8 cellular contexts compared by ENCODE assay signal in the genomic region with DNA sequence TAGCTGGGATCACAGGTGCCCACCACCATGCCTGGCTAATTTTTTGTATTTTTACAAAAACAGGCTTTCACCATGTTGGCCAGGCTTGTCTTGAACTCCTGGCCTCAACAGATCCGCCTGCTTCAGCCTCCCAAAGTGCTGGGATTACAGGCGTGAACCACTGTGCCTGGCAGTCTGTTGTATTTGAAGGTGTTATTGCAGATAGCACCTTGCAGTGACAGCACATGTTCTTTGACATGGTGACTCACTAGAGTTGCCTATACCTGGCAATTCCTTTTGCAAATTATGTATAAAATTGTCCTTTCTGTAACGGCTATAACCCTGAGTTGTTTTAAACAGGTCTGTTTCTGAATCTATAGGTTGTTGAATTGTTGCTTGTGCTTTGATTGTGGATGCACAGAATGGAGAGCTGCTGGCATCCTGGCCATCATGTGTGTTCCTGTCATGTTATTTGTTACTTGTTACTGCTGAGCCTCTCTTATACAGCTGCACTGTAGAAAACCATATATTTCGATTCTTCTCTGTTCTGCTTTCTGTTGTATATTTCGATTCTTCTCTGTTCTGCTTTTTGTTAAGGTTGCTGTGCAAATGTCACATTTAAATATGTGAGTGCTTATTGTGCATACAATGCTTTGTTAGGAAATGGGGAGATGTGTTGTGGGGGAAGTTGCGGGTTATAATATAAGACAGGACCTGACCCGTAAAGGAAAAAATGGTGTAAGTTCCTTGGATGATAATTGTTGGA. TPM values are rescaled to one million over a fixed set of nuclear protein-coding genes. Genes with fewer than 3 reads are reported as not detected.
A peak's percentile ranks its signal among the peaks of the same experiment; 100 is the strongest.
DNase-seq lines count a peak whose midpoint lies in the region; ATAC-seq, FAIRE-seq and TF ChIP-seq lines count a peak whose summit lies in the region.

No MANE protein-coding gene starts in this region.

- WGBS in neuronal stem cell (ENCODE audit: extremely low coverage in 2 of 2, insufficient read length in 2 of 2, insufficient replicate concordance in 1 of 2), 2 donors, result no CpG with 5 or more reads among the region's 7 CpGs

- H3K14ac ChIP-seq in neuronal stem cell (ENCODE audit: low read length), result no peak overlapping the region

- H3K27ac ChIP-seq in GM23338 (ENCODE audit: low read depth) (0 out of 2 replicates have a peak overlapping the region, but pooled peaks have one; percentile 39), keratinocyte (ENCODE audit: control insufficient read depth, insufficient read depth, low read length) (peak overlapping the region; percentile 68), neuronal stem cell (replicated peaks; ENCODE audit: low read length) (no peak overlapping the region)

- H3K79me1 ChIP-seq in neuronal stem cell (ENCODE audit: low read depth, low read length), result peaks cover 1% of the 10 kb centered on the region

- H3K4ac ChIP-seq in neuronal stem cell (ENCODE audit: low read length), result no peak overlapping the region

- no peak overlapping the region for H2AK5ac ChIP-seq in neuronal stem cell (ENCODE audit: low read depth, low read length)

- H2BK120ac ChIP-seq in neuronal stem cell (ENCODE audit: low read depth, low read length), result no peak overlapping the region

- DNase-seq in GM23338 (ENCODE audit: low spot score), result no peak
- peak; percentile 35 to 80 for DNase-seq in NOMO-1 (lab: John Stamatoyannopoulos, UW; ENCODE audit: unreplicated experiment in 2 of 2)
- DNase-seq in keratinocyte (ENCODE audit: low read depth, low spot score), result no peak
- no peak for DNase-seq in neuronal stem cell (ENCODE audit: low spot score)
- DNase-seq in stimulated activated CD8-positive, alpha-beta memory T cell treated with anti-CD3 and anti-CD28 coated beads, Interleukin-4, amount 100 ng/mL, for 48 hours, result no peak
- DNase-seq in glomerular visceral epithelial cell (ENCODE audit: extremely low spot score), result no peak
- no peak for DNase-seq in GM19238 (ENCODE audit: insufficient read length, low spot score)

- no peak overlapping the region for H2BK5ac ChIP-seq in neuronal stem cell (ENCODE audit: low read length)

- H3K9me2 ChIP-seq in GM23338 (ENCODE audit: insufficient read depth), result no peaks in the 10 kb centered on the region

- dilution Hi-C loops in keratinocyte (cut with MboI; ENCODE audit: extremely low pct_ligation_motif_present, low sequenced_read_pairs), result no loop called here

- H4K8ac ChIP-seq in neuronal stem cell (ENCODE audit: low read depth, low read length), result no peak overlapping the region

- H3K27ac Mint-ChIP-seq in GM23338, result peak overlapping the region; percentile 82

- H3K4me3 Mint-ChIP-seq in GM23338, result peak overlapping the region; percentile 26

- H3K18ac ChIP-seq in neuronal stem cell (ENCODE audit: low read length), result no peak overlapping the region

- H3K36me3 Mint-ChIP-seq in GM23338 (ENCODE audit: low read depth), result peaks cover 57% of the 10 kb centered on the region

- no peak for FAIRE-seq in keratinocyte (lab: Jason Lieb, UNC)

- H4K91ac ChIP-seq in neuronal stem cell (ENCODE audit: low read depth, low read length, poor library complexity), result no peak overlapping the region

- H3K4me1 ChIP-seq in GM23338 (ENCODE audit: insufficient read depth) (peaks cover 20% of the 10 kb centered on the region), keratinocyte (ENCODE audit: control insufficient read depth, extremely low read depth, insufficient read depth, low read length) (peaks cover 45% of the 10 kb centered on the region), neuronal stem cell (ENCODE audit: control insufficient read depth in 2 of 2, insufficient read depth in 1 of 2, low read depth in 1 of 2, low read length in 2 of 2) (no peaks in the 10 kb centered on the region)

- H3K79me2 ChIP-seq in GM23338 (replicated peaks; ENCODE audit: insufficient read depth) (peaks cover 98% of the 10 kb centered on the region), keratinocyte (ENCODE audit: control insufficient read depth, insufficient read depth, low read length) (peaks cover 82% of the 10 kb centered on the region)

- no peak overlapping the region for H2BK12ac ChIP-seq in neuronal stem cell (ENCODE audit: low read length)

- no peaks in the 10 kb centered on the region for H3K9me1 ChIP-seq in keratinocyte (ENCODE audit: control insufficient read depth, extremely low read depth, insufficient read depth, low read length)

- H2BK15ac ChIP-seq in neuronal stem cell (ENCODE audit: low read length), result no peak overlapping the region

- H2AFZ ChIP-seq in GM23338, result no peak overlapping the region
- H2AFZ ChIP-seq in keratinocyte (ENCODE audit: control insufficient read depth, low read length), result no peak overlapping the region
- H2AFZ ChIP-seq in neuronal stem cell (ENCODE audit: low read length), result no peak overlapping the region

- peaks cover 50% of the 10 kb centered on the region for H4K20me1 ChIP-seq in GM23338 (replicated peaks; ENCODE audit: insufficient read depth)
- H4K20me1 ChIP-seq in keratinocyte (ENCODE audit: control insufficient read depth, extremely low read depth, insufficient read depth, low read length), result peaks cover 18% of the 10 kb centered on the region

- H3K27me3 ChIP-seq in GM23338 (ENCODE audit: insufficient read depth) (no peaks in the 10 kb centered on the region), keratinocyte (ENCODE audit: control insufficient read depth, extremely low read depth, insufficient read depth, low read length) (no peaks in the 10 kb centered on the region), neuronal stem cell (ENCODE audit: control insufficient read depth in 3 of 3, insufficient read depth in 3 of 3, low read depth in 1 of 3, low read length in 3 of 3) (no peaks in the 10 kb centered on the region)

- peaks cover 20% of the 10 kb centered on the region; the same call in 1 of the 2 replicates for H3K36me3 ChIP-seq in GM23338 (ENCODE audit: insufficient read depth)
- peaks cover 2 to 16% of the 10 kb centered on the region in 2 experiments for H3K36me3 ChIP-seq in keratinocyte (ENCODE audit: control insufficient read depth in 2 of 2, extremely low read depth in 1 of 2, insufficient read depth in 2 of 2, low read length in 2 of 2)
- peaks cover 3 to 74% of the 10 kb centered on the region in 2 donors for H3K36me3 ChIP-seq in neuronal stem cell (replicated peaks in 1 of 2; ENCODE audit: control insufficient read depth in 2 of 2, insufficient read depth in 2 of 2, low read length in 2 of 2)

- peaks cover 39% of the 10 kb centered on the region for H3K4me1 Mint-ChIP-seq in GM23338

- no peaks in the 10 kb centered on the region for H3K9me3 Mint-ChIP-seq in GM23338

- H3K9me3 ChIP-seq in keratinocyte (ENCODE audit: control insufficient read depth, low read depth, low read length) (no peaks in the 10 kb centered on the region), neuronal stem cell (replicated peaks in 1 of 2; ENCODE audit: control insufficient read depth in 2 of 2, insufficient read depth in 1 of 2, low read depth in 1 of 2, low read length in 2 of 2) (no peaks in the 10 kb centered on the region)

- no peaks in the 10 kb centered on the region for H3F3A ChIP-seq in GM23338 (replicated peaks; ENCODE audit: low read depth)

- H3K27me3 Mint-ChIP-seq in GM23338 (ENCODE audit: insufficient read depth, low read depth, poor library complexity), result peaks cover 1% of the 10 kb centered on the region

- ATAC-seq in GM18519 (IDR thresholded peaks at IDR 0.05; ENCODE audit: low FRiP score, unreplicated experiment), result peak; percentile 89
- ATAC-seq in GM23338, result no peak

- H3K4me2 ChIP-seq in GM23338, result peak overlapping the region; percentile 65
- peak overlapping the region; percentile 66 for H3K4me2 ChIP-seq in keratinocyte (ENCODE audit: control insufficient read depth, extremely low read depth, insufficient read depth, low read depth, low read length)
- no peak overlapping the region for H3K4me2 ChIP-seq in neuronal stem cell (ENCODE audit: insufficient read depth, low read length, poor library complexity, severe bottlenecking)

- H3K4me3 ChIP-seq in GM23338 (peak overlapping the region; percentile 32; the same call in 1 of the 2 replicates), keratinocyte (ENCODE audit: control insufficient read depth in 2 of 3, extremely low read depth in 1 of 3, insufficient read depth in 2 of 3, low read depth in 1 of 3, low read length in 3 of 3) (peak overlapping the region in 2 of 3 experiments; percentile 18 to 26), neuronal stem cell (ENCODE audit: low read length in 2 of 2) (no peak overlapping the region)

- no peak overlapping the region for H3K23ac ChIP-seq in neuronal stem cell (ENCODE audit: low read depth, low read length, poor library complexity)

- no peak for TF ChIP-seq CTCF in GM23338 (conservative IDR thresholded peaks at IDR 0.05; ENCODE audit: low read depth in 2 of 2)
- no peak for TF ChIP-seq CTCF in keratinocyte (optimal IDR thresholded peaks at IDR 0.05 in 1 of 3, IDR thresholded peaks at IDR 0.05 in 1 of 3, conservative IDR thresholded peaks at IDR 0.05 in 1 of 3; ENCODE audit: extremely low read depth in 1 of 3, insufficient read depth in 2 of 3, low read length in 3 of 3)

- H3K9ac ChIP-seq in keratinocyte (ENCODE audit: control insufficient read depth, extremely low read depth, insufficient read depth, low read length) (no peak overlapping the region), neuronal stem cell (ENCODE audit: low read depth, low read length, poor library complexity) (no peak overlapping the region)

RNA-seq across cellular contexts. Expression of a gene that starts 8.1 kb away (rescaled TPM):
- 128 and 163 TPM in 2 replicates for total RNA-seq in GM23338 (2014; rRNA removed; shearing (Covaris generic))
- polyA plus RNA-seq in GM23338 (2016; fragmentation: Nextera tagmentation; extraction: Ambion mirVana) (35.5 and 43.3 TPM in 2 replicates), keratinocyte (58.7 to 155 TPM (median 136 TPM) in 3 replicates)
- polyA plus RNA-seq in keratinocyte (2011; ENCODE audit: low read depth), result 48.0 TPM
- 15.7 and 24.9 TPM in 2 replicates for polyA plus RNA-seq in keratinocyte (2011; cell fraction: cytosol; rRNA removed)
- 614 and 740 TPM in 2 replicates for polyA plus RNA-seq in keratinocyte (2011; cell fraction: nucleus; rRNA removed)
- 26.0 and 51.9 TPM in 2 replicates for polyA plus RNA-seq in keratinocyte (2012; ENCODE audit: low replicate concordance)
- 76.4 to 263 TPM (median 169 TPM) in 3 replicates for polyA minus RNA-seq in keratinocyte
- 34.5 TPM for polyA minus RNA-seq in keratinocyte (2011; cell fraction: cytosol; rRNA and poly(A)+ RNA removed)
- polyA minus RNA-seq in keratinocyte (2011; cell fraction: nucleus; rRNA and poly(A)+ RNA removed), result 160 and 266 TPM in 2 replicates
- polyA plus RNA-seq in neuronal stem cell (2013, experiment 1 of 2), result 80.0 TPM
- polyA plus RNA-seq in neuronal stem cell (2013, experiment 2 of 2), result 80.3 TPM

RNA-seq across cellular contexts. Expression of a gene that starts 37.3 kb away (rescaled TPM):
- 1.5 and 2.7 TPM in 2 replicates for total RNA-seq in GM23338 (2014; rRNA removed; shearing (Covaris generic))
- polyA plus RNA-seq in GM23338 (2016; fragmentation: Nextera tagmentation; extraction: Ambion mirVana) (0.63 and 1.2 TPM in 2 replicates), keratinocyte (0.46 to 1.2 TPM (median 1.0 TPM) in 3 replicates)
- 6.2 TPM for polyA plus RNA-seq in keratinocyte (2011; ENCODE audit: low read depth)
- 0.14 and 0.23 TPM in 2 replicates for polyA plus RNA-seq in keratinocyte (2011; cell fraction: cytosol; rRNA removed)
- polyA plus RNA-seq in keratinocyte (2011; cell fraction: nucleus; rRNA removed), result 3.7 and 4.7 TPM in 2 replicates
- polyA plus RNA-seq in keratinocyte (2012; ENCODE audit: low replicate concordance), result 0.29 and 3.1 TPM in 2 replicates
- polyA minus RNA-seq in keratinocyte, result 0.92 to 2.2 TPM in 2 of 3 replicates, not detected in the other
- not detected for polyA minus RNA-seq in keratinocyte (2011; cell fraction: cytosol; rRNA and poly(A)+ RNA removed)
- 0.63 and 2.2 TPM in 2 replicates for polyA minus RNA-seq in keratinocyte (2011; cell fraction: nucleus; rRNA and poly(A)+ RNA removed)
- polyA plus RNA-seq in neuronal stem cell (2013, experiment 1 of 2), result 0.31 TPM
- 0.22 TPM for polyA plus RNA-seq in neuronal stem cell (2013, experiment 2 of 2)

Comparison
In these comparisons a context has a peak if more than half of its experiments do, and no peak if none do; other contexts are left out.
1. DNase-seq: peak in NOMO-1 (2 of 2); none in GM23338 (single experiment), keratinocyte (single experiment), neuronal stem cell (single experiment), stimulated activated CD8-positive, alpha-beta memory T cell treated with anti-CD3 and anti-CD28 coated beads, Interleukin-4, amount 100 ng/mL, for 48 hours (single experiment), glomerular visceral epithelial cell (single experiment) and GM19238 (single experiment).
2. H3K4me3 ChIP-seq: peak in GM23338 (single experiment) and keratinocyte (2 of 3); none in neuronal stem cell (0 of 2).